In the genomic region with DNA sequence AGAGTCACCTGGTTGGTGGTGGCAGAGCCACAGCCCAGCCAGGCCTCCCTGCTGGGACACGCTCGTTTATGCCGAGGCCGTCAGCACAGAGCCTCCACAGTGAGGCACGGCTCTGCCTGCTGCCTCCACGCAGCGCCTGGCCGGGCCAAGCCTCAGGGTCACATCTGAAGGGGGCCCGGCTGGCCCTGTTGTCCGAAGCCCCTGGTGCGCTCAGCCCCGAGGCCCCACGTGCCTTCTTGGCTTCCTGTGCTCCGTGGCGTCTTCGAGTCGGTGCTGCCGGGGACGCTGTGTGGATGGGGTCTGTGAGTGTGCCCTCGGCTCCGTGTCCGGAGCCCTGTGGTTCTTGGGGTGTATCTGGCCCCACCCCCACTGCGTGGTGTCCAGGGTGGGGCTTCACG, we compare ENCODE assay signal across 1 cellular context.
TF ChIP-seq lines count a peak whose summit lies in the region.

No MANE protein-coding gene starts in this region.

TF ChIP-seq in A549, 52 proteins besides CTCF, POLR2A, EP300 and RAD21 (continued from another document):
- TF ChIP-seq, protein P1, sequence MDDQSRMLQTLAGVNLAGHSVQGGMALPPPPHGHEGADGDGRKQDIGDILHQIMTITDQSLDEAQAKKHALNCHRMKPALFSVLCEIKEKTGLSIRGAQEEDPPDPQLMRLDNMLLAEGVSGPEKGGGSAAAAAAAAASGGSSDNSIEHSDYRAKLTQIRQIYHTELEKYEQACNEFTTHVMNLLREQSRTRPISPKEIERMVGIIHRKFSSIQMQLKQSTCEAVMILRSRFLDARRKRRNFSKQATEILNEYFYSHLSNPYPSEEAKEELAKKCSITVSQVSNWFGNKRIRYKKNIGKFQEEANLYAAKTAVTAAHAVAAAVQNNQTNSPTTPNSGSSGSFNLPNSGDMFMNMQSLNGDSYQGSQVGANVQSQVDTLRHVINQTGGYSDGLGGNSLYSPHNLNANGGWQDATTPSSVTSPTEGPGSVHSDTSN (IDR thresholded peaks at IDR 0.05), result no peak
- TF ChIP-seq PHF8 (IDR thresholded peaks at IDR 0.05; ENCODE audit: borderline replicate concordance, low read depth) (no peak), HEYL (CRISPR knock-in tag; IDR thresholded peaks at IDR 0.05) (no peak), HES2 (IDR thresholded peaks at IDR 0.05) (no peak), ZFP36 (IDR thresholded peaks at IDR 0.05; ENCODE audit: borderline replicate concordance, partially characterized antibody) (no peak), HOXB13 (CRISPR knock-in tag; IDR thresholded peaks at IDR 0.05; ENCODE audit: low read depth) (no peak), JUNB (IDR thresholded peaks at IDR 0.05) (no peak), TFCP2L1 (CRISPR knock-in tag; IDR thresholded peaks at IDR 0.05) (no peak), NPAS2 (CRISPR knock-in tag; IDR thresholded peaks at IDR 0.05; ENCODE audit: borderline replicate concordance) (no peak), NR3C1 (IDR thresholded peaks at IDR 0.05) (no peak), RNF2 (IDR thresholded peaks at IDR 0.05; ENCODE audit: borderline replicate concordance, low read depth) (no peak), EHF (CRISPR knock-in tag; IDR thresholded peaks at IDR 0.05) (no peak), CEBPB (IDR thresholded peaks at IDR 0.05) (no peak), EHMT2 (IDR thresholded peaks at IDR 0.05; ENCODE audit: low read depth) (no peak), USF2 (IDR thresholded peaks at IDR 0.05) (no peak), SREBF2 (IDR thresholded peaks at IDR 0.05) (no peak), ATOH8 (CRISPR knock-in tag; IDR thresholded peaks at IDR 0.05; ENCODE audit: low read depth) (no peak)
